27 cellular contexts compared by ENCODE assay signal in the genomic region with DNA sequence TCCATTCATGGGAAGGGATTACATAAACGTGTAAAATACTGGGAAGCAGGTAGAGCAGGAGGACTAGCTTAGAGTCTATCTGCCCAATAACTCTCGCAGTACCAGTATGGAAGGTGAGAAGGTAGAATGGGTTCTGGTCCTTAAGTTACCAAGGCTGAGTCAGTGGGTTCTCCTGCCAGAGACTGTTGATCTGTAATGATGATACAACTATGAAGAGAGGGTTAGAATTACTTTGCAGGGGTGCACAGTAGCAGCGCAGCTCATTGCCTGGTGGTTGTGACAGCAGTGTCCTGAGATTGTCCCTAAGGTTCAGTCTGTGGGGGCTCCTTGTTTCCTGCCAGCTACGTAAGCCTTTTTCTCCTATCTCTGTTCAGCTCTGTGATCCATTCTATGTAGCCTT.
"Had no signal": no experiment of that assay in that cellular context is flagged by ENCODE, and none has a peak within 500 bp of the region (broad histone marks: within the 10 kb centered on the region; RNA-seq: fewer than 3 reads in every experiment).

No MANE protein-coding gene starts in this region.

- ATAC-seq: esophagus mucosa; gastroesophageal sphincter; heart left ventricle; left cardiac atrium; left lung; naive thymus-derived CD4-positive, alpha-beta T cell; sciatic nerve; stimulated activated memory B cell treated with anti-CD40 and anti-IgM and Interleukin-4, amounts not matched to agents 10 μg/mL and 1 μg/mL and 100 μg/mL, for 72 hours; stimulated activated naive CD8-positive, alpha-beta T cell treated with anti-CD3 and anti-CD28 coated beads, Interleukin-15, Interleukin-2, amounts not matched to agents 100 U/mL and 50 U/mL, for 24 hours had no signal

- DNase-seq: dorsolateral prefrontal cortex; effector CD4-positive, alpha-beta T cell; endodermal cell; foreskin fibroblast; heart left ventricle; kidney; left cardiac atrium; left lung; mesendoderm; midbrain; naive thymus-derived CD4-positive, alpha-beta T cell; stimulated activated CD4-positive, alpha-beta T cell treated with anti-CD3 and anti-CD28 coated beads, Interleukin-4, amount 100 ng/mL, for 4 hours; stimulated activated naive CD8-positive, alpha-beta T cell treated with anti-CD3 and anti-CD28 coated beads, Interleukin-15, Interleukin-2, amounts not matched to agents 100 U/mL and 50 U/mL, for 24 hours; substantia nigra; testis; tibial artery had no signal

- H3K36me3 ChIP-seq: gastroesophageal sphincter, heart left ventricle, left lung, neural progenitor cell, right atrium auricular region, tibial artery, upper lobe of left lung had no signal

- H3K4me3 ChIP-seq: dorsolateral prefrontal cortex, gastroesophageal sphincter, heart left ventricle, hepatocyte, left lung, neural progenitor cell, right atrium auricular region, testis, tibial artery, upper lobe of left lung had no signal

- H3K9ac ChIP-seq: neural progenitor cell, parathyroid adenoma had no signal

- H3K36me3 Mint-ChIP-seq: stimulated activated memory B cell treated with anti-CD40 and anti-IgM and Interleukin-4, amounts not matched to agents 10 μg/mL and 1 μg/mL and 100 μg/mL, for 72 hours had no signal

- H3K4me1 ChIP-seq: parathyroid adenoma had no signal

- H3K27ac ChIP-seq: dorsolateral prefrontal cortex, epithelial cell of prostate, gastroesophageal sphincter, heart left ventricle, hepatocyte, left lung, neural progenitor cell, parathyroid adenoma, right atrium auricular region, testis, tibial artery, upper lobe of left lung had no signal

- H3K79me2 ChIP-seq: parathyroid adenoma had no signal

- H2AFZ ChIP-seq: hepatocyte, neural progenitor cell, parathyroid adenoma had no signal

- H3K27ac Mint-ChIP-seq: endodermal cell; naive thymus-derived CD4-positive, alpha-beta T cell; neural progenitor cell; progenitor cell of endocrine pancreas; stimulated activated memory B cell treated with anti-CD40 and anti-IgM and Interleukin-4, amounts not matched to agents 10 μg/mL and 1 μg/mL and 100 μg/mL, for 72 hours had no signal

- H3K9me3 ChIP-seq: gastroesophageal sphincter, heart left ventricle, left lung, right atrium auricular region, testis, tibial artery, upper lobe of left lung had no signal

- H3K4me3 Mint-ChIP-seq: endodermal cell; naive thymus-derived CD4-positive, alpha-beta T cell; neural progenitor cell; stimulated activated memory B cell treated with anti-CD40 and anti-IgM and Interleukin-4, amounts not matched to agents 10 μg/mL and 1 μg/mL and 100 μg/mL, for 72 hours had no signal

- H3K9me3 Mint-ChIP-seq: endodermal cell; naive thymus-derived CD4-positive, alpha-beta T cell; neural progenitor cell; stimulated activated memory B cell treated with anti-CD40 and anti-IgM and Interleukin-4, amounts not matched to agents 10 μg/mL and 1 μg/mL and 100 μg/mL, for 72 hours had no signal

- H3K4me2 ChIP-seq: hepatocyte, neural progenitor cell had no signal

- H3K27me3 ChIP-seq: dorsolateral prefrontal cortex, gastroesophageal sphincter, heart left ventricle, hepatocyte, left lung, right atrium auricular region, testis, tibial artery, upper lobe of left lung had no signal
